Comparison of ENCODE assay signal across 8 cellular contexts in the genomic region with DNA sequence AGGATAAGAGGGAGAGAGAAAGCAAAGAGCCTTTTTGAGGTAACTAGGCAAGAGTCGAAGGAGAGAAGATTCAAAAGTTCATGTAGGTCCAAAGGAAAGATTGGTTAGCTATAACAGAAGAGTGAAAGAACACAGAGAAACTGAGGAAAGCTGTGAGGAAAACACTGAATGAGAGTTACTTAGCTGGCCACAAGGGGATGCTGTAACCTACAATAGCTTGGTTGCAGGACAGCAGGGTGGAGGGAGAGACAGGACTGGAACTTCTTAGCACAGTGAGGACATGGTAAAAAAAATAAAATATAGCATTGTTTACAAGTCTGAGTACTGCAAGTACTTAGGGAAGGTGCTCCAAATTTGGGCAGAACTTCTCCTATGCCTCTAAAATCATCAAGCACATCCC. TPM values are rescaled to one million over a fixed set of nuclear protein-coding genes. Genes with fewer than 3 reads are reported as not detected.
A peak's percentile ranks its signal among the peaks of the same experiment; 100 is the strongest.
DNase-seq lines count a peak whose midpoint lies in the region; ATAC-seq, FAIRE-seq and TF ChIP-seq lines count a peak whose summit lies in the region.

No MANE protein-coding gene starts in this region.

- no peak overlapping the region for H3K27ac Mint-ChIP-seq in immature natural killer cell

- peaks cover 0 to 4% (median 4%) of the 10 kb centered on the region in 3 donors for H3K27me3 Mint-ChIP-seq in immature natural killer cell (ENCODE audit: low read depth in 3 of 3)

- H3K27ac ChIP-seq in heart left ventricle (no peak overlapping the region), VCaP (no peak overlapping the region)

- ATAC-seq in heart left ventricle (peak in 3 of 4 donors; percentile 48 to 63 (median 53)), GM21529 (IDR thresholded peaks at IDR 0.05; ENCODE audit: unreplicated experiment) (no peak), HG03439 (IDR thresholded peaks at IDR 0.05; ENCODE audit: unreplicated experiment) (no peak)

- H3K4me1 ChIP-seq in heart left ventricle, result peaks cover 0 to 17% (median 2%) of the 10 kb centered on the region in 12 donors

- intact Hi-C loops in heart left ventricle (cut with DNase I) (loop anchor here in 5 of 10 donors (5.0 to 10.0 kb wide), 3 partner anchors 52 to 65 kb away; a partner anchor contains a TSS), cardiac septum (cut with DNase I) (loop anchor here (5.0 to 10.0 kb wide), 2 partner anchors 50 to 392 kb away; a partner anchor contains a TSS)

- no peaks in the 10 kb centered on the region for H3K36me3 ChIP-seq in heart left ventricle

- H3K4me1 Mint-ChIP-seq in immature natural killer cell, result no peaks in the 10 kb centered on the region

- no peaks in the 10 kb centered on the region for H3K36me3 Mint-ChIP-seq in immature natural killer cell

- WGBS in heart left ventricle, 4 donors, result 24 to 53% (median 32%) methylated on average over 1 of the region's 1 CpG

- no peak overlapping the region for H3K4me3 Mint-ChIP-seq in immature natural killer cell

- no peaks in the 10 kb centered on the region for H3K27me3 ChIP-seq in heart left ventricle

- no peak for FAIRE-seq in GM19239 (lab: Jason Lieb, UNC)

- TF ChIP-seq CTCF in heart left ventricle (IDR thresholded peaks at IDR 0.05) (peak; percentile 37 to 68 (median 55)), VCaP (conservative IDR thresholded peaks at IDR 0.05) (peak; percentile 65)

- no peaks in the 10 kb centered on the region for H3K9me3 ChIP-seq in heart left ventricle

- no peak for TF ChIP-seq POLR2A in heart left ventricle (IDR thresholded peaks at IDR 0.05)

- DNase-seq in heart left ventricle (no peak), cardiac septum (ENCODE audit: low spot score) (no peak), iPS-NIHi11 (ENCODE audit: low spot score) (peak; percentile 38), immature natural killer cell (no peak), GM19239 (ENCODE audit: insufficient read length, low spot score) (no peak)

- H3K9me3 Mint-ChIP-seq in immature natural killer cell, result peaks cover 0 to 2% (median 0%) of the 10 kb centered on the region in 6 donors

- H3K4me3 ChIP-seq in heart left ventricle, result no peak overlapping the region

RNA-seq across cellular contexts. Expression of a gene that starts 48.3 kb away (rescaled TPM):
- total RNA-seq in heart left ventricle, result 10 to 100 TPM; 16.2 to 31.3 (median 22.4) TPM
- 10 to 100 TPM; 17.8 to 21.5 TPM for polyA plus RNA-seq in heart left ventricle
- 37.5 TPM for total RNA-seq in cardiac septum
- polyA plus RNA-seq in immature natural killer cell, result not detected

Comparison
In these comparisons a context has a peak if more than half of its experiments do, and no peak if none do; other contexts are left out.
1. ATAC-seq: peak in heart left ventricle (3 of 4); none in GM21529 (single experiment) and HG03439 (single experiment).